In the genomic region with DNA sequence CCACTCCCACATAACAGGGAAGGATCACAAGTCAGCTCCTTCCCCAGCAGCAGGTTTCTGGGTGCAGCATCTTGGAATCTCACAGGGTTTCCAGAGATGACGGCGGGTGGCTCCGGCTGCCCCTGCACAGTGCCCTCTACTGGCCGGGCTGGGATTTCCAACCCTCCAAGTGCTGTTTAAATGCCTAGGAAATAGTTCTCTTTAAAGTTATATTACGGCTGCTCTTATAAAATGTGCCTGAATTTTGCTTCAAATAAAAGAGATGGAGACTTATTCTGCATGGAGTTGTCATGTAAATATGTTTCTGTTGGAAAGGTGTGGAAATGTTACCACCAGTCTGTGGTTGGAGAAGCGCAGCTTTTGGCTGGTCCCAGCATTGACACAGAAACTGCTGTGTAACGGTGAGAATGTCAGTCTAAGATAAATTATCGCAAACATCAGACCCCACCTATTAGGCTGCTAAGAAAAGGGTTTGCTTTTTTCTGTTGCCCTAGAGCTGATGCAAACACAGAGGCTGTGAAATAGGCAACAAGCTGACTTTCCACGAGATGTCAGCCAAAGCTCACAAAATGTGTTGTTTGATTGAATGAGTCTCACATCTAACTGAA, we compare ENCODE assay signal across 1 cellular context.
A peak's percentile ranks its signal among the peaks of the same experiment; 100 is the strongest.
TF ChIP-seq lines count a peak whose summit lies in the region.

No MANE protein-coding gene starts in this region.

TF ChIP-seq in K562, 482 proteins besides CTCF, POLR2A, EP300 and RAD21 (continued from another document and continues in another):
- TF ChIP-seq, protein P1, sequence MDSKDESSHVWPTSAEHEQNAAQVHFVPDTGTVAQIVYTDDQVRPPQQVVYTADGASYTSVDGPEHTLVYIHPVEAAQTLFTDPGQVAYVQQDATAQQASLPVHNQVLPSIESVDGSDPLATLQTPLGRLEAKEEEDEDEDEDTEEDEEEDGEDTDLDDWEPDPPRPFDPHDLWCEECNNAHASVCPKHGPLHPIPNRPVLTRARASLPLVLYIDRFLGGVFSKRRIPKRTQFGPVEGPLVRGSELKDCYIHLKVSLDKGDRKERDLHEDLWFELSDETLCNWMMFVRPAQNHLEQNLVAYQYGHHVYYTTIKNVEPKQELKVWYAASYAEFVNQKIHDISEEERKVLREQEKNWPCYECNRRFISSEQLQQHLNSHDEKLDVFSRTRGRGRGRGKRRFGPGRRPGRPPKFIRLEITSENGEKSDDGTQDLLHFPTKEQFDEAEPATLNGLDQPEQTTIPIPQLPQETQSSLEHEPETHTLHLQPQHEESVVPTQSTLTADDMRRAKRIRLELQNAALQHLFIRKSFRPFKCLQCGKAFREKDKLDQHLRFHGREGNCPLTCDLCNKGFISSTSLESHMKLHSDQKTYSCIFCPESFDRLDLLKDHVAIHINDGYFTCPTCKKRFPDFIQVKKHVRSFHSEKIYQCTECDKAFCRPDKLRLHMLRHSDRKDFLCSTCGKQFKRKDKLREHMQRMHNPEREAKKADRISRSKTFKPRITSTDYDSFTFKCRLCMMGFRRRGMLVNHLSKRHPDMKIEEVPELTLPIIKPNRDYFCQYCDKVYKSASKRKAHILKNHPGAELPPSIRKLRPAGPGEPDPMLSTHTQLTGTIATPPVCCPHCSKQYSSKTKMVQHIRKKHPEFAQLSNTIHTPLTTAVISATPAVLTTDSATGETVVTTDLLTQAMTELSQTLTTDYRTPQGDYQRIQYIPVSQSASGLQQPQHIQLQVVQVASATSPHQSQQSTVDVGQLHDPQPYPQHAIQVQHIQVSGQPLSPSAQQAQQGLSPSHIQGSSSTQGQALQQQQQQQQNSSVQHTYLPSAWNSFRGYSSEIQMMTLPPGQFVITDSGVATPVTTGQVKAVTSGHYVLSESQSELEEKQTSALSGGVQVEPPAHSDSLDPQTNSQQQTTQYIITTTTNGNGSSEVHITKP (IDR thresholded peaks at IDR 0.05; ENCODE audit: partially characterized antibody): no peak
- TF ChIP-seq, protein P2, sequence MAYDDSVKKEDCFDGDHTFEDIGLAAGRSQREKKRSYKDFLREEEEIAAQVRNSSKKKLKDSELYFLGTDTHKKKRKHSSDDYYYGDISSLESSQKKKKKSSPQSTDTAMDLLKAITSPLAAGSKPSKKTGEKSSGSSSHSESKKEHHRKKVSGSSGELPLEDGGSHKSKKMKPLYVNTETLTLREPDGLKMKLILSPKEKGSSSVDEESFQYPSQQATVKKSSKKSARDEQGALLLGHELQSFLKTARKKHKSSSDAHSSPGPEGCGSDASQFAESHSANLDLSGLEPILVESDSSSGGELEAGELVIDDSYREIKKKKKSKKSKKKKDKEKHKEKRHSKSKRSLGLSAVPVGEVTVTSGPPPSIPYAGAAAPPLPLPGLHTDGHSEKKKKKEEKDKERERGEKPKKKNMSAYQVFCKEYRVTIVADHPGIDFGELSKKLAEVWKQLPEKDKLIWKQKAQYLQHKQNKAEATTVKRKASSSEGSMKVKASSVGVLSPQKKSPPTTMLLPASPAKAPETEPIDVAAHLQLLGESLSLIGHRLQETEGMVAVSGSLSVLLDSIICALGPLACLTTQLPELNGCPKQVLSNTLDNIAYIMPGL (CRISPR knock-in tag; IDR thresholded peaks at IDR 0.05): no peak
- TF ChIP-seq TAF7 (tag; IDR thresholded peaks at IDR 0.05) (no peak), TCF3 (CRISPR knock-in tag; IDR thresholded peaks at IDR 0.05) (peak; percentile 61), HOXB6 (CRISPR knock-in tag; IDR thresholded peaks at IDR 0.05; ENCODE audit: borderline replicate concordance) (no peak), SIN3A (IDR thresholded peaks at IDR 0.05; ENCODE audit: borderline replicate concordance in 2 of 2, control insufficient read depth in 1 of 2, low read depth in 2 of 2, low read length in 2 of 2) (no peak), GTF2A2 (tag; IDR thresholded peaks at IDR 0.05) (no peak), JUND (IDR thresholded peaks at IDR 0.05; ENCODE audit: borderline replicate concordance, low read depth, low read length) (peak; percentile 35; the same call in 1 of the 2 replicates), JUND (tag; IDR thresholded peaks at IDR 0.05; ENCODE audit: borderline replicate concordance, low read depth, low read length) (0 out of 3 replicates have a peak, but pooled peaks have one; percentile 12), NCOR1 (IDR thresholded peaks at IDR 0.05) (peak; percentile 23; the same call in 1 of the 2 replicates), NFE2 (IDR thresholded peaks at IDR 0.05; ENCODE audit: low read depth) (peak; percentile 94), ZNF384 (IDR thresholded peaks at IDR 0.05; ENCODE audit: low read depth, low read length) (peak; percentile 27; the same call in 1 of the 2 replicates), BRD4 (IDR thresholded peaks at IDR 0.05) (no peak), ZNF644 (tag; IDR thresholded peaks at IDR 0.05; ENCODE audit: low read depth) (no peak), ZNF77 (CRISPR knock-in tag; IDR thresholded peaks at IDR 0.05) (no peak), RCOR1 (IDR thresholded peaks at IDR 0.05; ENCODE audit: borderline replicate concordance in 1 of 2, low read depth in 2 of 2, low read length in 2 of 2) (peak in 1 of 2 experiments; percentile 79; a peak in 1 of 4 replicates), ZNF146 (CRISPR knock-in tag; IDR thresholded peaks at IDR 0.05; ENCODE audit: unreplicated experiment) (peak; percentile 78), EHMT2 (IDR thresholded peaks at IDR 0.05) (no peak), FIP1L1 (IDR thresholded peaks at IDR 0.05; ENCODE audit: low read depth, low read length, poor library complexity, severe bottlenecking) (no peak), KDM2B (CRISPR knock-in tag; IDR thresholded peaks at IDR 0.05) (no peak), HMG20A (CRISPR knock-in tag; conservative IDR thresholded peaks at IDR 0.05) (no peak), DPF2 (IDR thresholded peaks at IDR 0.05) (peak; percentile 85), ZFP1 (CRISPR knock-in tag; IDR thresholded peaks at IDR 0.05) (no peak), TRIM24 (IDR thresholded peaks at IDR 0.05) (0 out of 4 replicates have a peak, but pooled peaks have one; percentile 12 to 20), MXI1 (IDR thresholded peaks at IDR 0.05; ENCODE audit: low read depth, low read length) (peak; percentile 63; the same call in 1 of the 2 replicates), ZNF184 (CRISPR knock-in tag; IDR thresholded peaks at IDR 0.05) (no peak), ZNF140 (CRISPR knock-in tag; IDR thresholded peaks at IDR 0.05) (no peak)
- TF ChIP-seq, protein P3, sequence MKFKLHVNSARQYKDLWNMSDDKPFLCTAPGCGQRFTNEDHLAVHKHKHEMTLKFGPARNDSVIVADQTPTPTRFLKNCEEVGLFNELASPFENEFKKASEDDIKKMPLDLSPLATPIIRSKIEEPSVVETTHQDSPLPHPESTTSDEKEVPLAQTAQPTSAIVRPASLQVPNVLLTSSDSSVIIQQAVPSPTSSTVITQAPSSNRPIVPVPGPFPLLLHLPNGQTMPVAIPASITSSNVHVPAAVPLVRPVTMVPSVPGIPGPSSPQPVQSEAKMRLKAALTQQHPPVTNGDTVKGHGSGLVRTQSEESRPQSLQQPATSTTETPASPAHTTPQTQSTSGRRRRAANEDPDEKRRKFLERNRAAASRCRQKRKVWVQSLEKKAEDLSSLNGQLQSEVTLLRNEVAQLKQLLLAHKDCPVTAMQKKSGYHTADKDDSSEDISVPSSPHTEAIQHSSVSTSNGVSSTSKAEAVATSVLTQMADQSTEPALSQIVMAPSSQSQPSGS (CRISPR knock-in tag; IDR thresholded peaks at IDR 0.05): no peak
- TF ChIP-seq, protein P4, sequence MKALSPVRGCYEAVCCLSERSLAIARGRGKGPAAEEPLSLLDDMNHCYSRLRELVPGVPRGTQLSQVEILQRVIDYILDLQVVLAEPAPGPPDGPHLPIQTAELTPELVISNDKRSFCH (CRISPR knock-in tag; IDR thresholded peaks at IDR 0.05): no peak
- TF ChIP-seq, protein P4 (tag; IDR thresholded peaks at IDR 0.05): no peak
- TF ChIP-seq, protein P5, sequence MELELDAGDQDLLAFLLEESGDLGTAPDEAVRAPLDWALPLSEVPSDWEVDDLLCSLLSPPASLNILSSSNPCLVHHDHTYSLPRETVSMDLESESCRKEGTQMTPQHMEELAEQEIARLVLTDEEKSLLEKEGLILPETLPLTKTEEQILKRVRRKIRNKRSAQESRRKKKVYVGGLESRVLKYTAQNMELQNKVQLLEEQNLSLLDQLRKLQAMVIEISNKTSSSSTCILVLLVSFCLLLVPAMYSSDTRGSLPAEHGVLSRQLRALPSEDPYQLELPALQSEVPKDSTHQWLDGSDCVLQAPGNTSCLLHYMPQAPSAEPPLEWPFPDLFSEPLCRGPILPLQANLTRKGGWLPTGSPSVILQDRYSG (tag; conservative IDR thresholded peaks at IDR 0.05; ENCODE audit: low read depth): no peak
- TF ChIP-seq, protein P6, sequence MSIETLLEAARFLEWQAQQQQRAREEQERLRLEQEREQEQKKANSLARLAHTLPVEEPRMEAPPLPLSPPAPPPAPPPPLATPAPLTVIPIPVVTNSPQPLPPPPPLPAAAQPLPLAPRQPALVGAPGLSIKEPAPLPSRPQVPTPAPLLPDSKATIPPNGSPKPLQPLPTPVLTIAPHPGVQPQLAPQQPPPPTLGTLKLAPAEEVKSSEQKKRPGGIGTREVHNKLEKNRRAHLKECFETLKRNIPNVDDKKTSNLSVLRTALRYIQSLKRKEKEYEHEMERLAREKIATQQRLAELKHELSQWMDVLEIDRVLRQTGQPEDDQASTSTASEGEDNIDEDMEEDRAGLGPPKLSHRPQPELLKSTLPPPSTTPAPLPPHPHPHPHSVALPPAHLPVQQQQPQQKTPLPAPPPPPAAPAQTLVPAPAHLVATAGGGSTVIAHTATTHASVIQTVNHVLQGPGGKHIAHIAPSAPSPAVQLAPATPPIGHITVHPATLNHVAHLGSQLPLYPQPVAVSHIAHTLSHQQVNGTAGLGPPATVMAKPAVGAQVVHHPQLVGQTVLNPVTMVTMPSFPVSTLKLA (conservative IDR thresholded peaks at IDR 0.05): peak; percentile 14 to 53; a peak in 2 of 4 replicates
- TF ChIP-seq, protein P7, sequence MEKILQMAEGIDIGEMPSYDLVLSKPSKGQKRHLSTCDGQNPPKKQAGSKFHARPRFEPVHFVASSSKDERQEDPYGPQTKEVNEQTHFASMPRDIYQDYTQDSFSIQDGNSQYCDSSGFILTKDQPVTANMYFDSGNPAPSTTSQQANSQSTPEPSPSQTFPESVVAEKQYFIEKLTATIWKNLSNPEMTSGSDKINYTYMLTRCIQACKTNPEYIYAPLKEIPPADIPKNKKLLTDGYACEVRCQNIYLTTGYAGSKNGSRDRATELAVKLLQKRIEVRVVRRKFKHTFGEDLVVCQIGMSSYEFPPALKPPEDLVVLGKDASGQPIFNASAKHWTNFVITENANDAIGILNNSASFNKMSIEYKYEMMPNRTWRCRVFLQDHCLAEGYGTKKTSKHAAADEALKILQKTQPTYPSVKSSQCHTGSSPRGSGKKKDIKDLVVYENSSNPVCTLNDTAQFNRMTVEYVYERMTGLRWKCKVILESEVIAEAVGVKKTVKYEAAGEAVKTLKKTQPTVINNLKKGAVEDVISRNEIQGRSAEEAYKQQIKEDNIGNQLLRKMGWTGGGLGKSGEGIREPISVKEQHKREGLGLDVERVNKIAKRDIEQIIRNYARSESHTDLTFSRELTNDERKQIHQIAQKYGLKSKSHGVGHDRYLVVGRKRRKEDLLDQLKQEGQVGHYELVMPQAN (IDR thresholded peaks at IDR 0.05; ENCODE audit: borderline replicate concordance): no peak
- TF ChIP-seq, protein P8, sequence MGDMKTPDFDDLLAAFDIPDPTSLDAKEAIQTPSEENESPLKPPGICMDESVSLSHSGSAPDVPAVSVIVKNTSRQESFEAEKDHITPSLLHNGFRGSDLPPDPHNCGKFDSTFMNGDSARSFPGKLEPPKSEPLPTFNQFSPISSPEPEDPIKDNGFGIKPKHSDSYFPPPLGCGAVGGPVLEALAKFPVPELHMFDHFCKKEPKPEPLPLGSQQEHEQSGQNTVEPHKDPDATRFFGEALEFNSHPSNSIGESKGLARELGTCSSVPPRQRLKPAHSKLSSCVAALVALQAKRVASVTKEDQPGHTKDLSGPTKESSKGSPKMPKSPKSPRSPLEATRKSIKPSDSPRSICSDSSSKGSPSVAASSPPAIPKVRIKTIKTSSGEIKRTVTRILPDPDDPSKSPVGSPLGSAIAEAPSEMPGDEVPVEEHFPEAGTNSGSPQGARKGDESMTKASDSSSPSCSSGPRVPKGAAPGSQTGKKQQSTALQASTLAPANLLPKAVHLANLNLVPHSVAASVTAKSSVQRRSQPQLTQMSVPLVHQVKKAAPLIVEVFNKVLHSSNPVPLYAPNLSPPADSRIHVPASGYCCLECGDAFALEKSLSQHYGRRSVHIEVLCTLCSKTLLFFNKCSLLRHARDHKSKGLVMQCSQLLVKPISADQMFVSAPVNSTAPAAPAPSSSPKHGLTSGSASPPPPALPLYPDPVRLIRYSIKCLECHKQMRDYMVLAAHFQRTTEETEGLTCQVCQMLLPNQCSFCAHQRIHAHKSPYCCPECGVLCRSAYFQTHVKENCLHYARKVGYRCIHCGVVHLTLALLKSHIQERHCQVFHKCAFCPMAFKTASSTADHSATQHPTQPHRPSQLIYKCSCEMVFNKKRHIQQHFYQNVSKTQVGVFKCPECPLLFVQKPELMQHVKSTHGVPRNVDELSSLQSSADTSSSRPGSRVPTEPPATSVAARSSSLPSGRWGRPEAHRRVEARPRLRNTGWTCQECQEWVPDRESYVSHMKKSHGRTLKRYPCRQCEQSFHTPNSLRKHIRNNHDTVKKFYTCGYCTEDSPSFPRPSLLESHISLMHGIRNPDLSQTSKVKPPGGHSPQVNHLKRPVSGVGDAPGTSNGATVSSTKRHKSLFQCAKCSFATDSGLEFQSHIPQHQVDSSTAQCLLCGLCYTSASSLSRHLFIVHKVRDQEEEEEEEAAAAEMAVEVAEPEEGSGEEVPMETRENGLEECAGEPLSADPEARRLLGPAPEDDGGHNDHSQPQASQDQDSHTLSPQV (IDR thresholded peaks at IDR 0.05): 0 out of 2 replicates have a peak, but pooled peaks have one; percentile 49
- TF ChIP-seq, protein P9, sequence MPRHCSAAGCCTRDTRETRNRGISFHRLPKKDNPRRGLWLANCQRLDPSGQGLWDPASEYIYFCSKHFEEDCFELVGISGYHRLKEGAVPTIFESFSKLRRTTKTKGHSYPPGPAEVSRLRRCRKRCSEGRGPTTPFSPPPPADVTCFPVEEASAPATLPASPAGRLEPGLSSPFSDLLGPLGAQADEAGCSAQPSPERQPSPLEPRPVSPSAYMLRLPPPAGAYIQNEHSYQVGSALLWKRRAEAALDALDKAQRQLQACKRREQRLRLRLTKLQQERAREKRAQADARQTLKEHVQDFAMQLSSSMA (CRISPR knock-in tag; IDR thresholded peaks at IDR 0.05): no peak
